ENCODE assay signal across 17 cellular contexts in the genomic region with DNA sequence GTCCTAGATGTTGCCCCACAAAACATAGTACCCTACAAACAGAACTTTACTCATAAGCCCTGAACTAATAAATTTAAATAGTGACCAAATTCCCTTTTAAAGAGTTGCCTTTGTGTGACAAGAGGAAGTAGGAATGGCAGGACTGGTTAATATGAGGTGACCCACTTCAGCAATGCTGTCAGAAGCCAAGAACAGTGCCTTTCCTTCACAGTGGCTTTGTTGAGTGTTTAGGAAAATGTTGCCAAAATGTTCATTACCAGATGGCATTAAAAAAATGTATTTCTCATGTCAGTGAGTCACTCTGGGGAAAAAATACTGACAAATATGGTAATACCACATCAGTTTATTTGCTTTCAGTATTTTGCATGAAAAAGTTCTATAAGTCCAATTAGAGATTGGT.
"Had no signal": no experiment of that assay in that cellular context is flagged by ENCODE, and none has a peak within 500 bp of the region (broad histone marks: within the 10 kb centered on the region; RNA-seq: fewer than 3 reads in every experiment).

No MANE protein-coding gene starts in this region.

- H3K9me3 Mint-ChIP-seq: endodermal cell; naive thymus-derived CD8-positive, alpha-beta T cell had no signal

- H3K36me3 ChIP-seq: gastrocnemius medialis, neutrophil, sigmoid colon, stomach, thoracic aorta, transverse colon had no signal

- H3K4me1 ChIP-seq: gastrocnemius medialis, sigmoid colon, stomach, transverse colon had no signal

- H3K27ac ChIP-seq: coronary artery, gastrocnemius medialis, neutrophil, sigmoid colon, stomach, thoracic aorta, transverse colon had no signal

- H3K4me3 Mint-ChIP-seq: endodermal cell; naive thymus-derived CD8-positive, alpha-beta T cell had no signal

- H3K4me3 ChIP-seq: coronary artery, gastrocnemius medialis, sigmoid colon, stomach, thoracic aorta, transverse colon had no signal

- H3K36me3 Mint-ChIP-seq: naive thymus-derived CD8-positive, alpha-beta T cell had no signal

- H3K4me1 Mint-ChIP-seq: naive thymus-derived CD8-positive, alpha-beta T cell had no signal

- H3K27ac Mint-ChIP-seq: endodermal cell; naive thymus-derived CD8-positive, alpha-beta T cell had no signal

- DNase-seq: effector CD4-positive, alpha-beta T cell; endodermal cell; gastrocnemius medialis; islet precursor cell; mammary epithelial cell; naive thymus-derived CD8-positive, alpha-beta T cell; posterior cingulate gyrus; sigmoid colon; small intestine; stimulated activated CD4-positive, alpha-beta T cell treated with anti-CD3 and anti-CD28 coated beads, Interleukin-12 subunit alpha, Interleukin-12 subunit beta, amount 100 ng/mL, for 4 hours; stimulated activated naive CD4-positive, alpha-beta T cell; stomach; transverse colon had no signal

- ATAC-seq: gastrocnemius medialis; left lobe of liver; naive thymus-derived CD8-positive, alpha-beta T cell had no signal

- H3K27me3 ChIP-seq: gastrocnemius medialis, sigmoid colon, stomach had no signal
